ENCODE assay signal across 8 cellular contexts in the genomic region with DNA sequence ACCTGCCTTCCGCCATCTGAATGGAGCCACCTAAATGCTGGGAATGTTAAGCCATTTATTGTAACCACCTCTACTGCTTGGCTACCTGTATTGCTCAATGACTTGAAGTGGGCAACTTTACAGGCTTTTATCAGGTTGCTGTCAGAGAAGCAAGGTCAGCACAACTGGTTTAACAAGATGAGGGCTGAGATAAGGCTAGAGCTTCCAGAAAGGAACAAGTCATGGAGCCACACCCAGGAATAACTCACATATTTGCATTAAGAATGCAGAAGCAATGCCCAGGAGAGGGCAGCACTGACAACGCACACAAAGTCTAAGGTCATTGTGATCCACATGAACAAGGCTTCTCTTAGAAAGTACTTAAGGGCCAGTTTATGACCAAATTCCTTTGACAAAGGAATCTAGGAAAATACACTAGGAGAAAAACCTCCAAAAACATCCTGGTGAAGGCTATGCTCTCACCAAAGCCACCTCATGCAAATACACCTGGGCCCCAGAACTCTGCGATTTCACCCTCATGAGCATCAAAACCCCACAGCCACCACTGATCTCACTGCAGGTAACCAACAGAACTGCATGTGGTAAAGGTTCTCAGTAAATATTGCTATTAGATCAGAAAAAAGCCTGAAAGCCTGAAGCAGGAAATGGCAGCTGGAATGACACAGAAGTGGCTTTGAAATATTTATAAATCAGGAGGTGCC. TPM values are rescaled to one million over a fixed set of nuclear protein-coding genes. Genes with fewer than 3 reads are reported as not detected.
DNase-seq lines count a peak whose midpoint lies in the region; ATAC-seq and TF ChIP-seq lines count a peak whose summit lies in the region.

No MANE protein-coding gene starts in this region.

- H3K36me3 ChIP-seq in CD4-positive, CD25-positive, alpha-beta regulatory T cell (ENCODE audit: control insufficient read depth, insufficient read depth, low read length) = no peaks in the 10 kb centered on the region
- no peaks in the 10 kb centered on the region for H3K36me3 ChIP-seq in OCI-LY3 (replicated peaks; ENCODE audit: low read depth, low read length)
- no peaks in the 10 kb centered on the region for H3K36me3 ChIP-seq in thyroid gland

- H3K4me3 Mint-ChIP-seq in CD4-positive, CD25-positive, alpha-beta regulatory T cell = peak overlapping the region in 1 of 4 donors; percentile 44
- H3K4me3 Mint-ChIP-seq in brain = no peak overlapping the region

- no peak overlapping the region for H3K27ac ChIP-seq in CD4-positive, CD25-positive, alpha-beta regulatory T cell (ENCODE audit: insufficient read depth, low read length, poor library complexity, severe bottlenecking)
- H3K27ac ChIP-seq in OCI-LY3 (ENCODE audit: low read length) = no peak overlapping the region
- peak overlapping the region; percentile 41 to 52 (median 46) for H3K27ac ChIP-seq in thyroid gland

- no peaks in the 10 kb centered on the region for H3K9me3 ChIP-seq in CD4-positive, CD25-positive, alpha-beta regulatory T cell (ENCODE audit: control insufficient read depth in 2 of 2, low read length in 2 of 2)
- H3K9me3 ChIP-seq in OCI-LY3 (ENCODE audit: insufficient read depth, low read length) (no peaks in the 10 kb centered on the region), thyroid gland (no peaks in the 10 kb centered on the region)

- ATAC-seq in CD4-positive, CD25-positive, alpha-beta regulatory T cell (ENCODE audit: low read depth in 2 of 2) = peak in 1 of 2 donors; percentile 40
- peak; percentile 80 for ATAC-seq in GM18867 (IDR thresholded peaks at IDR 0.05; ENCODE audit: unreplicated experiment)
- ATAC-seq in HG03103 (IDR thresholded peaks at IDR 0.05; ENCODE audit: low read depth, unreplicated experiment) = peak; percentile 73

- H3K9ac ChIP-seq in OCI-LY3 (ENCODE audit: low read length) = no peak overlapping the region

- peaks cover 12% of the 10 kb centered on the region for H3K36me3 Mint-ChIP-seq in CD4-positive, CD25-positive, alpha-beta regulatory T cell
- peaks cover 45% of the 10 kb centered on the region for H3K36me3 Mint-ChIP-seq in brain

- TF ChIP-seq CTCF in OCI-LY3 (IDR thresholded peaks at IDR 0.05; ENCODE audit: low read depth, low read length) (peak; percentile 46), brain (conservative IDR thresholded peaks at IDR 0.05) (peak; percentile 30 to 39), thyroid gland (IDR thresholded peaks at IDR 0.05) (peak in 4 of 6 experiments; percentile 29 to 55 (median 40))

- peak in 2 of 3 donors; percentile 18 to 40 for DNase-seq in CD4-positive, CD25-positive, alpha-beta regulatory T cell
- peak; percentile 87 for DNase-seq in kidney tubule cell (ENCODE audit: low spot score)
- DNase-seq in thyroid gland = peak; percentile 55 to 58
- DNase-seq in NCI-H524 treated with DMSO at 0.1 percent for 48 hours (lab: John Stamatoyannopoulos, UW) = no peak

- WGBS in thyroid gland, 2 donors = 60 to 72% methylated on average over 3 of the region's 3 CpGs

- no peak overlapping the region for H3K4me3 ChIP-seq in CD4-positive, CD25-positive, alpha-beta regulatory T cell (ENCODE audit: low read depth, low read length)
- H3K4me3 ChIP-seq in OCI-LY3 (ENCODE audit: low read length) = no peak overlapping the region
- H3K4me3 ChIP-seq in thyroid gland (replicated peaks in 1 of 3) = no peak overlapping the region

- no peaks in the 10 kb centered on the region for H3K4me1 ChIP-seq in CD4-positive, CD25-positive, alpha-beta regulatory T cell (ENCODE audit: control insufficient read depth, insufficient read depth, low read length, poor library complexity, severe bottlenecking)
- H3K4me1 ChIP-seq in OCI-LY3 (ENCODE audit: low read length) (no peaks in the 10 kb centered on the region), thyroid gland (peaks cover 11 to 22% of the 10 kb centered on the region in 2 donors)

- no peak overlapping the region for H2AFZ ChIP-seq in OCI-LY3 (ENCODE audit: low read depth, low read length)

- peaks cover 14 to 41% (median 25%) of the 10 kb centered on the region in 4 donors for H3K4me1 Mint-ChIP-seq in CD4-positive, CD25-positive, alpha-beta regulatory T cell
- peaks cover 38% of the 10 kb centered on the region for H3K4me1 Mint-ChIP-seq in brain

- no peak for TF ChIP-seq POLR2A in thyroid gland (IDR thresholded peaks at IDR 0.05)

- H4K20me1 ChIP-seq in OCI-LY3 (ENCODE audit: insufficient read depth, low read length) = peaks cover 11% of the 10 kb centered on the region

- intact Hi-C loops in thyroid gland (cut with DNase I) = no loop called here

- no peaks in the 10 kb centered on the region for H3K27me3 Mint-ChIP-seq in CD4-positive, CD25-positive, alpha-beta regulatory T cell
- peaks cover 5% of the 10 kb centered on the region for H3K27me3 Mint-ChIP-seq in brain

- H3K4me2 ChIP-seq in OCI-LY3 (ENCODE audit: low read length) = no peak overlapping the region

- H3K9me3 Mint-ChIP-seq in CD4-positive, CD25-positive, alpha-beta regulatory T cell = peaks cover 0 to 2% (median 0%) of the 10 kb centered on the region in 7 donors
- H3K9me3 Mint-ChIP-seq in brain = peaks cover 0 to 14% (median 3%) of the 10 kb centered on the region in 5 experiments

- no peaks in the 10 kb centered on the region for H3K27me3 ChIP-seq in CD4-positive, CD25-positive, alpha-beta regulatory T cell (ENCODE audit: control insufficient read depth, insufficient read depth, low read length)
- H3K27me3 ChIP-seq in OCI-LY3 (ENCODE audit: low read depth, low read length) (no peaks in the 10 kb centered on the region), thyroid gland (no peaks in the 10 kb centered on the region)

- H3K79me2 ChIP-seq in OCI-LY3 (ENCODE audit: low read length) = peaks cover 37% of the 10 kb centered on the region

- peak overlapping the region in 1 of 3 donors; percentile 43 for H3K27ac Mint-ChIP-seq in CD4-positive, CD25-positive, alpha-beta regulatory T cell
- H3K27ac Mint-ChIP-seq in brain = peak overlapping the region in 3 of 5 experiments; percentile 76 to 87 (median 86)

RNA-seq across cellular contexts. Expression of gene STS, which starts 15.0 kb away (rescaled TPM):
- total RNA-seq in CD4-positive, CD25-positive, alpha-beta regulatory T cell = 1.6 TPM
- polyA plus RNA-seq in CD4-positive, CD25-positive, alpha-beta regulatory T cell = 1 to 10 TPM in 3 of 4 donors, under 1 TPM in 1; 0.54 to 1.3 (median 1.2) TPM
- 5.4 TPM for polyA plus RNA-seq in brain (ENCODE audit: insufficient read depth, low read depth, low replicate concordance)
- 1 to 10 TPM; 5.4 to 9.3 (median 6.7) TPM for total RNA-seq in thyroid gland

RNA-seq across cellular contexts. Expression of gene PUDP, which starts 15.5 kb away (rescaled TPM):
- 14.9 TPM for total RNA-seq in CD4-positive, CD25-positive, alpha-beta regulatory T cell
- 10 to 100 TPM; 20.1 to 26.4 (median 23.3) TPM for polyA plus RNA-seq in CD4-positive, CD25-positive, alpha-beta regulatory T cell
- 7.6 TPM for polyA plus RNA-seq in brain (ENCODE audit: insufficient read depth, low read depth, low replicate concordance)
- total RNA-seq in thyroid gland = 10 to 100 TPM; 11.3 to 27.5 (median 18.0) TPM

Comparison
In these comparisons a context has a peak if more than half of its experiments do, and no peak if none do; other contexts are left out.
1. H3K27ac ChIP-seq: peak in thyroid gland (3 of 3); none in CD4-positive, CD25-positive, alpha-beta regulatory T cell (single experiment) and OCI-LY3 (single experiment).
2. Peak in every context shown above with its lines, with median percentiles within 50 percentile points of each other: CTCF ChIP-seq.